23 cellular contexts compared by ENCODE assay signal in genomic region chr1:210482936-210483642, GRCh38.
A peak's percentile ranks its signal among the peaks of the same experiment; 100 is the strongest.
DNase-seq lines count a peak whose midpoint lies in the region; ATAC-seq and TF ChIP-seq lines count a peak whose summit lies in the region.
"Had no signal": no experiment of that assay in that cellular context is flagged by ENCODE, and none has a peak within 500 bp of the region (broad histone marks: within the 10 kb centered on the region; RNA-seq: fewer than 3 reads in every experiment).

No MANE protein-coding gene starts in this region.

- H3K4me3 ChIP-seq in HAP-1: no peak overlapping the region
- H3K4me3 ChIP-seq: BLaER1, MG63 had no signal

- in situ Hi-C loops in HAP-1 (cut with MboI; ENCODE audit: low sequenced_read_pairs): no loop called here

- DNase-seq in HAP-1 (ENCODE audit: low spot score in 2 of 2) (peak; percentile 75 to 99), RPMI7951 (ENCODE audit: low read depth) (peak; percentile 15), foreskin melanocyte (peak; percentile 93), putamen (ENCODE audit: low spot score) (peak; percentile 3), NCI-H82 treated with DMSO at 0.1 percent for 48 hours (lab: John Stamatoyannopoulos, UW; ENCODE audit: unreplicated experiment) (no peak), GM20000 (ENCODE audit: low spot score) (no peak)
- DNase-seq: CD4-positive, CD25-positive, alpha-beta regulatory T cell; COR-L47; DMS53; IMR-90; KG1; MG63; NCI-H1694; NCI-H2029 treated with DMSO at 0.1 percent for 48 hours; NCI-H2171 treated with DMSO at 0.1 percent for 48 hours; NCI-H446 treated with DMSO at 0.1 percent for 48 hours; NCI-H526; NCI-H82; SHP77; T-helper 1 cell had no signal

- H3K36me3 ChIP-seq in HAP-1 (replicated peaks): no peaks in the 10 kb centered on the region
- H3K36me3 ChIP-seq: BLaER1, MG63 had no signal

- no peak for TF ChIP-seq CTCF in GM20000 (IDR thresholded peaks at IDR 0.05; ENCODE audit: extremely low read depth, missing control alignments)

- H3K4me1 ChIP-seq in HAP-1: peaks cover 29% of the 10 kb centered on the region
- H3K4me1 ChIP-seq: BLaER1 had no signal

- ATAC-seq in GM18511 (IDR thresholded peaks at IDR 0.05; ENCODE audit: unreplicated experiment): no peak
- no peak for ATAC-seq in HG03139 (IDR thresholded peaks at IDR 0.05; ENCODE audit: unreplicated experiment)

- no peaks in the 10 kb centered on the region for H3K9me3 ChIP-seq in HAP-1
- H3K9me3 ChIP-seq: BLaER1, MG63 had no signal

- no peaks in the 10 kb centered on the region; the same call in none of the 2 replicates for H3K27me3 ChIP-seq in HAP-1 (ENCODE audit: low read depth)
- H3K27me3 ChIP-seq: BLaER1, MG63 had no signal

Comparison
In these comparisons a context has a peak if more than half of its experiments do, and no peak if none do; other contexts are left out.
1. DNase-seq: peak in HAP-1 (2 of 2), RPMI7951 (single experiment), foreskin melanocyte (single experiment) and putamen (single experiment); none in NCI-H82 treated with DMSO at 0.1 percent for 48 hours (single experiment) and GM20000 (single experiment).